In genomic region chr6:133931221-133931620, GRCh38 we compare ENCODE assay signal across 8 cellular contexts. TPM values are rescaled to one million over a fixed set of nuclear protein-coding genes. Genes with fewer than 3 reads are reported as not detected.
"Had no signal": no experiment of that assay in that cellular context is flagged by ENCODE, and none has a peak within 500 bp of the region (broad histone marks: within the 10 kb centered on the region; RNA-seq: fewer than 3 reads in every experiment).

No MANE protein-coding gene starts in this region.

RNA-seq across cellular contexts. Expression of gene TCF21, which starts 42.3 kb away (rescaled TPM):
- total RNA-seq: lung microvascular endothelial cell; naive thymus-derived CD4-positive, alpha-beta T cell; natural killer cell treated with Interleukin-12 subunit alpha and Interleukin-12 subunit beta and Interleukin-15 and Interleukin-18, amount 100 ng/mL, for 72 hours; progenitor cell of endocrine pancreas; pulmonary artery endothelial cell; renal cortical epithelial cell had no signal
- polyA plus RNA-seq: keratinocyte; naive thymus-derived CD4-positive, alpha-beta T cell; neural cell had no signal
